Comparison of ENCODE assay signal across 29 cellular contexts in the genomic region with DNA sequence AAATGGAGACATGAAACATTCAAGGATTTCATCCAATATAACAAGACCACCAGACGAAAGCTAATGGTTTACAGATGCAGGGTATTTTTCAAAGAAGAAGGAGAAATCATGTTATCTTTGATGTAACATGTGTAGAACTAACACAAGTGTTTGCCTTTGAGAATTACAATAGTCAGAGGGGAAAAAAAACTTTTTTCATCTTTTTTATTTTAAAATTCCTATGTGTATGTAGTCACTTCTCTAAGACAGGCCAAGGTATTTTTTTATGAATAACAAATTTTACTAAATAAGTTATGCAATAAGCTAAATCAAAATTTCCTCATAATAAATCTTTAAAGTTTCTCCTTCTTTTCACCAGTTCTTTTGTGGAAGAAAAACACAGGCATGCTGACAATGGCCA.
DNase-seq lines count a peak whose midpoint lies in the region; ATAC-seq and TF ChIP-seq lines count a peak whose summit lies in the region.
"Had no signal": no experiment of that assay in that cellular context is flagged by ENCODE, and none has a peak within 500 bp of the region (broad histone marks: within the 10 kb centered on the region; RNA-seq: fewer than 3 reads in every experiment).

No MANE protein-coding gene starts in this region.

- H4K20me1 ChIP-seq in PC-9 (ENCODE audit: insufficient read depth) (no peaks in the 10 kb centered on the region), fibroblast of lung (ENCODE audit: control insufficient read depth, extremely low read depth, insufficient read depth, low read length) (no peaks in the 10 kb centered on the region)
- H4K20me1 ChIP-seq: BLaER1 had no signal

- no peaks in the 10 kb centered on the region for H3F3A ChIP-seq in PC-9 (ENCODE audit: insufficient read depth, low read depth)

- H3K9me3 ChIP-seq in PC-9 (ENCODE audit: insufficient read depth, low read depth): no peaks in the 10 kb centered on the region
- H3K9me3 ChIP-seq in fibroblast of lung (ENCODE audit: control insufficient read depth, insufficient read depth, low read depth, low read length): no peaks in the 10 kb centered on the region
- H3K9me3 ChIP-seq in left lung: no peaks in the 10 kb centered on the region
- H3K9me3 ChIP-seq: BLaER1, breast epithelium, colonic mucosa, mucosa of descending colon had no signal

- H3K27ac Mint-ChIP-seq in osteocyte (ENCODE audit: unreplicated experiment): peak overlapping the region; percentile 82
- H3K27ac Mint-ChIP-seq in effector memory CD8-positive, alpha-beta T cell: no peak overlapping the region
- H3K27ac Mint-ChIP-seq: activated T-helper 2 cell treated with anti-CD3 and anti-CD28 coated beads, Interferon-gamma antibody, Interleukin-2, Interleukin-4, amounts not matched to agents 10 μg/mL and 5 μg/mL and 100 μg/mL, durations not matched to agents 14 hours and 24 hours and 36 hours; natural killer cell had no signal

- no peaks in the 10 kb centered on the region for H3K27me3 Mint-ChIP-seq in osteocyte (ENCODE audit: unreplicated experiment)
- H3K27me3 Mint-ChIP-seq in effector memory CD8-positive, alpha-beta T cell: peaks cover 40 to 46% of the 10 kb centered on the region in 2 donors

- TF ChIP-seq CTCF in AG10803 (conservative IDR thresholded peaks at IDR 0.05; ENCODE audit: low read length): no peak
- TF ChIP-seq CTCF in PC-9 (conservative IDR thresholded peaks at IDR 0.05): no peak
- no peak for TF ChIP-seq CTCF in fibroblast of lung (conservative IDR thresholded peaks at IDR 0.05 in 1 of 2, IDR thresholded peaks at IDR 0.05 in 1 of 2; ENCODE audit: low read depth in 1 of 2, low read length in 2 of 2)
- no peak for TF ChIP-seq CTCF in osteocyte (IDR thresholded peaks at IDR 0.05)
- no peak for TF ChIP-seq CTCF in left lung (IDR thresholded peaks at IDR 0.05)

- CTCF ChIA-PET in PC-9 (lab: Charles Lee): no interaction called here

- H2AFZ ChIP-seq in PC-9 (no peak overlapping the region), fibroblast of lung (ENCODE audit: low read length) (no peak overlapping the region)

- H3K27ac ChIP-seq in PC-9 (0 out of 2 replicates have a peak overlapping the region, but pooled peaks have one; percentile 6), fibroblast of lung (ENCODE audit: insufficient read depth, low read length) (peak overlapping the region; percentile 86), left lung (no peak overlapping the region)
- H3K27ac ChIP-seq: BLaER1, breast epithelium, colonic mucosa, foreskin keratinocyte, WERI-Rb-1 had no signal

- H3K4me2 ChIP-seq in PC-9: no peak overlapping the region
- H3K4me2 ChIP-seq in fibroblast of lung (ENCODE audit: extremely low read depth, insufficient read depth, low read length): peak overlapping the region; percentile 29
- H3K4me2 ChIP-seq: BLaER1 had no signal

- ATAC-seq in left lung: no peak
- ATAC-seq in effector memory CD8-positive, alpha-beta T cell (replicated peaks): no peak
- ATAC-seq: mucosa of descending colon, natural killer cell had no signal

- H3K9ac ChIP-seq in fibroblast of lung (ENCODE audit: insufficient read depth, low read length): no peak overlapping the region
- H3K9ac ChIP-seq: BLaER1 had no signal

- no peaks in the 10 kb centered on the region for H3K9me3 Mint-ChIP-seq in osteocyte (ENCODE audit: unreplicated experiment)
- peaks cover 0 to 5% of the 10 kb centered on the region in 2 donors for H3K9me3 Mint-ChIP-seq in effector memory CD8-positive, alpha-beta T cell
- H3K9me3 Mint-ChIP-seq: natural killer cell had no signal

- POLR2A ChIA-PET in PC-9 (lab: Charles Lee; ENCODE audit: unreplicated experiment): no interaction called here

- intact Hi-C loops in PC-9 (cut with micrococcal nuclease; ENCODE audit: unreplicated experiment): no loop called here
- intact Hi-C loops in left lung (cut with DNase I): no loop called here

- H3K27me3 ChIP-seq in PC-9 (ENCODE audit: insufficient read depth, low read depth) (no peaks in the 10 kb centered on the region), fibroblast of lung (ENCODE audit: control insufficient read depth, insufficient read depth, low read length) (no peaks in the 10 kb centered on the region), left lung (no peaks in the 10 kb centered on the region)
- H3K27me3 ChIP-seq: BLaER1, breast epithelium, colonic mucosa, foreskin keratinocyte, heart right ventricle had no signal

- no peaks in the 10 kb centered on the region for H3K9me2 ChIP-seq in PC-9 (ENCODE audit: insufficient read depth)

- no peaks in the 10 kb centered on the region for H3K36me3 ChIP-seq in PC-9 (ENCODE audit: low read depth)
- H3K36me3 ChIP-seq in fibroblast of lung (ENCODE audit: control insufficient read depth, insufficient read depth, low read length): no peaks in the 10 kb centered on the region
- H3K36me3 ChIP-seq in left lung: no peaks in the 10 kb centered on the region
- H3K36me3 ChIP-seq: BLaER1, breast epithelium, colonic mucosa, heart right ventricle, WERI-Rb-1 had no signal

- DNase-seq in AG10803 (ENCODE audit: low read depth) (peak; percentile 47), PC-9 (no peak), fibroblast of lung (ENCODE audit: low read depth in 2 of 2) (no peak), osteocyte (ENCODE audit: extremely low spot score, unreplicated experiment) (no peak), NCI-H2227 treated with DMSO at 0.1 percent for 48 hours (lab: John Stamatoyannopoulos, UW) (no peak), left lung (no peak)
- DNase-seq in effector memory CD8-positive, alpha-beta T cell: no peak
- DNase-seq: activated CD4-positive, alpha-beta T cell treated with anti-CD3 and anti-CD28 coated beads for 4 hours; activated naive CD4-positive, alpha-beta T cell treated with anti-CD3 and anti-CD28 coated beads, Interleukin-2, amount 50 U/mL, for 16 hours; colonic mucosa; effector CD4-positive, alpha-beta T cell; heart right ventricle; kidney; mucosa of descending colon; MV-4-11; natural killer cell; NCI-H1436 treated with DMSO at 0.1 percent for 48 hours; NCI-H2107; NCI-H446 treated with DMSO at 0.1 percent for 48 hours; NCI-H774; nucleus accumbens; SHP77 treated with DMSO at 0.1 percent for 48 hours; stimulated activated naive CD4-positive, alpha-beta T cell; T1000; WERI-Rb-1 had no signal

- H3K4me1 Mint-ChIP-seq in osteocyte (ENCODE audit: unreplicated experiment): peaks cover 61% of the 10 kb centered on the region
- H3K4me1 Mint-ChIP-seq in effector memory CD8-positive, alpha-beta T cell (ENCODE audit: low read depth in 2 of 2): no peaks in the 10 kb centered on the region
- H3K4me1 Mint-ChIP-seq: natural killer cell had no signal

- H3K4me3 ChIP-seq in AG10803 (ENCODE audit: low read length) (no peak overlapping the region), PC-9 (no peak overlapping the region), fibroblast of lung (replicated peaks in 1 of 4; ENCODE audit: control extremely low read depth in 1 of 4, insufficient read depth in 1 of 4, low read depth in 3 of 4, low read length in 4 of 4) (no peak overlapping the region), left lung (no peak overlapping the region)
- H3K4me3 ChIP-seq: BLaER1, breast epithelium, colonic mucosa, heart right ventricle, mucosa of descending colon had no signal

- no peak overlapping the region for H3K4me3 Mint-ChIP-seq in osteocyte (ENCODE audit: unreplicated experiment)
- no peak overlapping the region for H3K4me3 Mint-ChIP-seq in effector memory CD8-positive, alpha-beta T cell
- H3K4me3 Mint-ChIP-seq: natural killer cell had no signal

- H3K36me3 Mint-ChIP-seq in osteocyte (ENCODE audit: unreplicated experiment): peaks cover 3% of the 10 kb centered on the region
- no peaks in the 10 kb centered on the region for H3K36me3 Mint-ChIP-seq in effector memory CD8-positive, alpha-beta T cell (ENCODE audit: insufficient read depth)
- H3K36me3 Mint-ChIP-seq: natural killer cell had no signal

- no peaks in the 10 kb centered on the region for H3K79me2 ChIP-seq in PC-9 (ENCODE audit: low read depth)
- no peaks in the 10 kb centered on the region for H3K79me2 ChIP-seq in fibroblast of lung (ENCODE audit: control insufficient read depth, insufficient read depth, low read length)

- H3K4me1 ChIP-seq in PC-9 (replicated peaks; ENCODE audit: insufficient read depth) (peaks cover 12% of the 10 kb centered on the region), fibroblast of lung (ENCODE audit: control insufficient read depth, extremely low read depth, insufficient read depth, low read length) (peaks cover 18% of the 10 kb centered on the region), left lung (peaks cover 0 to 9% of the 10 kb centered on the region in 2 donors)
- H3K4me1 ChIP-seq: breast epithelium, colonic mucosa had no signal

- BruUV-seq in PC-9 (replicated peaks; lab: Mats Ljungman, UMichigan): no TSS peak

Comparison
In these comparisons a context has a peak if more than half of its experiments do, and no peak if none do; other contexts are left out.
1. H3K27ac ChIP-seq: peak in PC-9 (single experiment) and fibroblast of lung (single experiment); none in left lung (0 of 2).